11 cellular contexts compared by ENCODE assay signal in genomic region chr1:205861540-205861939, GRCh38.
"Had no signal": no experiment of that assay in that cellular context is flagged by ENCODE, and none has a peak within 500 bp of the region (broad histone marks: within the 10 kb centered on the region; RNA-seq: fewer than 3 reads in every experiment).

No MANE protein-coding gene starts in this region.

- ATAC-seq: activated naive CD4-positive, alpha-beta T cell treated with anti-CD3 and anti-CD28 coated beads, Interleukin-2, amount 50 U/mL, for 72 hours; activated naive CD8-positive, alpha-beta T cell treated with anti-CD3 and anti-CD28 coated beads, Interleukin-2, amount 50 U/mL, for 24 hours; activated T-cell treated with anti-CD3 and anti-CD28 coated beads, Interleukin-2, amount 50 U/mL, for 4 hours; activated T-cell treated with anti-CD3 and anti-CD28 coated beads, Interleukin-2, amount 50 U/mL, for 72 hours; activated T-helper 17 cell treated with anti-CD3 and anti-CD28 coated beads, Interleukin-2, amount 50 U/mL, for 72 hours; body of pancreas had no signal

- H3K27ac ChIP-seq: adrenal gland, ascending aorta, body of pancreas, brain microvascular endothelial cell, breast epithelium, cardiac muscle cell had no signal

- H3K36me3 ChIP-seq: adrenal gland, ascending aorta, brain microvascular endothelial cell, breast epithelium, cardiac muscle cell had no signal

- H3K4me3 ChIP-seq: adrenal gland, ascending aorta, body of pancreas, breast epithelium, cardiac muscle cell had no signal

- H3K9me3 ChIP-seq: adrenal gland, body of pancreas had no signal

- H3K4me1 ChIP-seq: adrenal gland, ascending aorta, breast epithelium had no signal
